Comparison of ENCODE assay signal across 18 cellular contexts in genomic region chr1:209168204-209168603, GRCh38.
A peak's percentile ranks its signal among the peaks of the same experiment; 100 is the strongest.
DNase-seq lines count a peak whose midpoint lies in the region; ATAC-seq, FAIRE-seq and TF ChIP-seq lines count a peak whose summit lies in the region.
"Had no signal": no experiment of that assay in that cellular context is flagged by ENCODE, and none has a peak within 500 bp of the region (broad histone marks: within the 10 kb centered on the region; RNA-seq: fewer than 3 reads in every experiment).

No MANE protein-coding gene starts in this region.

- no peaks in the 10 kb centered on the region for H3K4me1 Mint-ChIP-seq in activated T-cell treated with anti-CD3 and anti-CD28 coated beads, Interleukin-2, amount 50 U/mL, for 72 hours (ENCODE audit: low read depth)
- H3K4me1 Mint-ChIP-seq: activated T-helper 17 cell treated with anti-CD3 and anti-CD28 coated beads, Interleukin-2, amount 50 U/mL, for 72 hours had no signal

- H3K27me3 Mint-ChIP-seq in activated T-cell treated with anti-CD3 and anti-CD28 coated beads, Interleukin-2, amount 50 U/mL, for 72 hours (ENCODE audit: low read depth): no peaks in the 10 kb centered on the region

- H4K20me1 ChIP-seq in keratinocyte (ENCODE audit: control insufficient read depth, extremely low read depth, insufficient read depth, low read length): no peaks in the 10 kb centered on the region

- H3K9me1 ChIP-seq in keratinocyte (ENCODE audit: control insufficient read depth, extremely low read depth, insufficient read depth, low read length): no peaks in the 10 kb centered on the region

- no peaks in the 10 kb centered on the region for H3K79me2 ChIP-seq in keratinocyte (ENCODE audit: control insufficient read depth, insufficient read depth, low read length)

- no peak overlapping the region for H3K9ac ChIP-seq in keratinocyte (ENCODE audit: control insufficient read depth, extremely low read depth, insufficient read depth, low read length)

- no peak overlapping the region for H3K27ac ChIP-seq in keratinocyte (ENCODE audit: control insufficient read depth, insufficient read depth, low read length)
- H3K27ac ChIP-seq: dorsolateral prefrontal cortex, gastroesophageal sphincter, stomach had no signal

- H3K36me3 Mint-ChIP-seq in activated T-cell treated with anti-CD3 and anti-CD28 coated beads, Interleukin-2, amount 50 U/mL, for 72 hours (ENCODE audit: insufficient read depth in 2 of 2): no peaks in the 10 kb centered on the region

- no peaks in the 10 kb centered on the region for H3K27me3 ChIP-seq in keratinocyte (ENCODE audit: control insufficient read depth, extremely low read depth, insufficient read depth, low read length)
- H3K27me3 ChIP-seq: dorsolateral prefrontal cortex, gastroesophageal sphincter, stomach had no signal

- H3K9me3 Mint-ChIP-seq in activated T-cell treated with anti-CD3 and anti-CD28 coated beads, Interleukin-2, amount 50 U/mL, for 72 hours: no peaks in the 10 kb centered on the region
- H3K9me3 Mint-ChIP-seq: activated T-helper 17 cell treated with anti-CD3 and anti-CD28 coated beads, Interleukin-2, amount 50 U/mL, for 72 hours had no signal

- no peaks in the 10 kb centered on the region for H3K9me3 ChIP-seq in keratinocyte (ENCODE audit: control insufficient read depth, low read depth, low read length)
- H3K9me3 ChIP-seq: gastroesophageal sphincter, stomach had no signal

- in situ Hi-C loops in astrocyte of the spinal cord (cut with HindIII; ENCODE audit: low sequenced_read_pairs): no loop called here

- no peaks in the 10 kb centered on the region for H3K36me3 ChIP-seq in keratinocyte (ENCODE audit: control insufficient read depth in 2 of 2, extremely low read depth in 1 of 2, insufficient read depth in 2 of 2, low read length in 2 of 2)
- H3K36me3 ChIP-seq: gastroesophageal sphincter, stomach had no signal

- TF ChIP-seq CTCF in astrocyte of the spinal cord (IDR thresholded peaks at IDR 0.05; ENCODE audit: low read depth, low read length) (no peak), keratinocyte (optimal IDR thresholded peaks at IDR 0.05 in 1 of 3, IDR thresholded peaks at IDR 0.05 in 1 of 3, conservative IDR thresholded peaks at IDR 0.05 in 1 of 3; ENCODE audit: extremely low read depth in 1 of 3, insufficient read depth in 2 of 3, low read length in 3 of 3) (no peak), GM20000 (IDR thresholded peaks at IDR 0.05; ENCODE audit: extremely low read depth, missing control alignments) (no peak)

- no peak for ATAC-seq in activated T-cell treated with anti-CD3 and anti-CD28 coated beads, Interleukin-2, amount 50 U/mL, for 72 hours (replicated peaks in 1 of 2)
- no peak for ATAC-seq in GM18873 (IDR thresholded peaks at IDR 0.05; ENCODE audit: low FRiP score, unreplicated experiment)
- ATAC-seq: activated T-helper 17 cell treated with anti-CD3 and anti-CD28 coated beads, Interleukin-2, amount 50 U/mL, for 72 hours; gastroesophageal sphincter; HCT116 had no signal

- no peak overlapping the region for H3K27ac Mint-ChIP-seq in activated T-cell treated with anti-CD3 and anti-CD28 coated beads, Interleukin-2, amount 50 U/mL, for 72 hours
- H3K27ac Mint-ChIP-seq: activated T-helper 17 cell treated with anti-CD3 and anti-CD28 coated beads, Interleukin-2, amount 50 U/mL, for 72 hours had no signal

- dilution Hi-C loops in keratinocyte (cut with MboI; ENCODE audit: extremely low pct_ligation_motif_present, low sequenced_read_pairs): no loop called here

- peak; percentile 93 for FAIRE-seq in keratinocyte (lab: Jason Lieb, UNC)

- peaks cover 16% of the 10 kb centered on the region for H3K4me1 ChIP-seq in keratinocyte (ENCODE audit: control insufficient read depth, extremely low read depth, insufficient read depth, low read length)
- H3K4me1 ChIP-seq: gastroesophageal sphincter, stomach had no signal

- DNase-seq in AG08396 (ENCODE audit: low spot score): peak; percentile 19
- peak; percentile 57 for DNase-seq in LoVo (ENCODE audit: low spot score)
- peak; percentile 73 for DNase-seq in astrocyte of the spinal cord (ENCODE audit: low read depth, low spot score)
- peak; percentile 63 for DNase-seq in keratinocyte (ENCODE audit: low read depth, low spot score)
- no peak for DNase-seq in cerebellar nuclear complex (lab: John Stamatoyannopoulos, UW)
- DNase-seq in activated T-cell treated with anti-CD3 and anti-CD28 coated beads, Interleukin-2, amount 50 U/mL, for 72 hours: no peak
- DNase-seq in GM20000 (ENCODE audit: low spot score): no peak
- DNase-seq: activated CD4-positive, alpha-beta T cell treated with anti-CD3 and anti-CD28 coated beads, Interleukin-2, amount 50 U/mL, for 48 hours; amniotic stem cell; dorsolateral prefrontal cortex; NCI-H2029 treated with DMSO at 0.1 percent for 48 hours; occipital lobe; SIG-M5; stomach had no signal

- no peak overlapping the region for H3K4me3 Mint-ChIP-seq in activated T-cell treated with anti-CD3 and anti-CD28 coated beads, Interleukin-2, amount 50 U/mL, for 72 hours
- H3K4me3 Mint-ChIP-seq: activated T-helper 17 cell treated with anti-CD3 and anti-CD28 coated beads, Interleukin-2, amount 50 U/mL, for 72 hours had no signal

- no peak overlapping the region for H3K4me3 ChIP-seq in astrocyte of the spinal cord (ENCODE audit: low read depth, low read length)
- H3K4me3 ChIP-seq in keratinocyte (ENCODE audit: control insufficient read depth in 2 of 3, extremely low read depth in 1 of 3, insufficient read depth in 2 of 3, low read depth in 1 of 3, low read length in 3 of 3): no peak overlapping the region
- H3K4me3 ChIP-seq: dorsolateral prefrontal cortex, gastroesophageal sphincter, stomach had no signal

- H2AFZ ChIP-seq in keratinocyte (ENCODE audit: control insufficient read depth, low read length): no peak overlapping the region

- peak overlapping the region; percentile 55 for H3K4me2 ChIP-seq in keratinocyte (ENCODE audit: control insufficient read depth, extremely low read depth, insufficient read depth, low read depth, low read length)

Comparison
In these comparisons a context has a peak if more than half of its experiments do, and no peak if none do; other contexts are left out.
1. DNase-seq: peak in AG08396 (single experiment), LoVo (single experiment), astrocyte of the spinal cord (single experiment) and keratinocyte (single experiment); none in cerebellar nuclear complex (0 of 2), activated T-cell treated with anti-CD3 and anti-CD28 coated beads, Interleukin-2, amount 50 U/mL, for 72 hours (0 of 2) and GM20000 (single experiment).